Comparison of ENCODE assay signal across 1 cellular context in genomic region chr20:50506270-50506579, GRCh38.
TF ChIP-seq lines count a peak whose summit lies in the region.

No MANE protein-coding gene starts in this region.

TF ChIP-seq in GM23338, 12 proteins besides CTCF, POLR2A, EP300 and RAD21:
- TF ChIP-seq REST (IDR thresholded peaks at IDR 0.05; ENCODE audit: unreplicated experiment) (no peak), POLR2AphosphoS5 (IDR thresholded peaks at IDR 0.05; ENCODE audit: low read depth) (no peak), ETS1 (IDR thresholded peaks at IDR 0.05) (no peak), STAT1 (IDR thresholded peaks at IDR 0.05; ENCODE audit: unreplicated experiment) (no peak), JUNB (IDR thresholded peaks at IDR 0.05; ENCODE audit: unreplicated experiment) (no peak), NANOG (IDR thresholded peaks at IDR 0.05; ENCODE audit: borderline replicate concordance) (no peak)
